ENCODE assay signal across 8 cellular contexts in genomic region chr5:133967715-133968056, GRCh38. TPM values are rescaled to one million over a fixed set of nuclear protein-coding genes. Genes with fewer than 3 reads are reported as not detected.
DNase-seq lines count a peak whose midpoint lies in the region; ATAC-seq and TF ChIP-seq lines count a peak whose summit lies in the region.

No MANE protein-coding gene starts in this region.

- H3K23me2 ChIP-seq in H9 (ENCODE audit: insufficient read length, low read depth, low read length, poor library complexity, severe bottlenecking): peaks cover 7% of the 10 kb centered on the region

- H3K36me3 ChIP-seq in esophagus squamous epithelium: peaks cover 0 to 31% (median 0%) of the 10 kb centered on the region in 3 donors

- no peak overlapping the region for H2BK12ac ChIP-seq in H9 (ENCODE audit: insufficient read length, low read depth, low read length)

- H3K27me3 ChIP-seq in H9 (ENCODE audit: insufficient read depth, low read length) (no peaks in the 10 kb centered on the region), esophagus squamous epithelium (no peaks in the 10 kb centered on the region)

- no peak for TF ChIP-seq POLR2A in esophagus squamous epithelium (IDR thresholded peaks at IDR 0.05)

- no peaks in the 10 kb centered on the region for H3K79me1 ChIP-seq in H9 (ENCODE audit: insufficient read depth, low read depth, low read length, poor library complexity, severe bottlenecking)

- H3K27ac ChIP-seq in H9 (ENCODE audit: insufficient read length, low read depth, low read length) (no peak overlapping the region), esophagus squamous epithelium (peak overlapping the region; percentile 89 to 93 (median 92))

- H4K8ac ChIP-seq in H9 (replicated peaks; ENCODE audit: insufficient read length, low read depth, low read length): no peak overlapping the region

- TF ChIP-seq CTCF in H9 (conservative IDR thresholded peaks at IDR 0.05): no peak
- TF ChIP-seq CTCF in esophagus squamous epithelium (IDR thresholded peaks at IDR 0.05): no peak
- no peak for TF ChIP-seq CTCF in nephron progenitor cell (IDR thresholded peaks at IDR 0.05)

- H3T11ph ChIP-seq in H9 (ENCODE audit: low read length): no peak overlapping the region

- H3K18ac ChIP-seq in H9 (ENCODE audit: insufficient read length, low read depth, low read length): no peak overlapping the region

- H2AK5ac ChIP-seq in H9 (ENCODE audit: insufficient read length, low read length): no peak overlapping the region

- DNase-seq in H9 (no peak), SW480 (ENCODE audit: low spot score) (peak; percentile 40), esophagus squamous epithelium (lab: John Stamatoyannopoulos, UW) (no peak), nephron progenitor cell (no peak), activated gamma-delta T cell treated with Interleukin-2 at 50 U/mL for 16 hours (no peak), UCSD-AML1 (lab: John Stamatoyannopoulos, UW; ENCODE audit: unreplicated experiment) (no peak), NCI-H1417 treated with DMSO at 0.1 percent for 48 hours (lab: John Stamatoyannopoulos, UW) (no peak)

- H3K27me3 Mint-ChIP-seq in H9 (ENCODE audit: low read depth) (no peaks in the 10 kb centered on the region; the same call in 1 of the 2 replicates), nephron progenitor cell (ENCODE audit: low read depth, poor library complexity) (no peaks in the 10 kb centered on the region)

- H3K4me3 Mint-ChIP-seq in H9: peak overlapping the region; percentile 99
- H3K4me3 Mint-ChIP-seq in nephron progenitor cell: peak overlapping the region; percentile 98

- peak overlapping the region; percentile 72 to 92 (median 88) for H3K4me3 ChIP-seq in esophagus squamous epithelium

- WGBS in H9 (ENCODE audit: extremely low coverage, insufficient read length, low lambda C conversion rate): no CpG with 5 or more reads among the region's 6 CpGs
- 1% methylated on average over 6 of the region's 6 CpGs for WGBS in esophagus squamous epithelium, 2 donors

- peak overlapping the region; percentile 96 for H3K4me2 ChIP-seq in H9 (ENCODE audit: insufficient read depth, insufficient read length, low read length)

- H2BK5ac ChIP-seq in H9 (ENCODE audit: insufficient read length, low read length): no peak overlapping the region

- H3K79me2 ChIP-seq in H9 (ENCODE audit: insufficient read depth, low read length): peaks cover 3% of the 10 kb centered on the region; the same call in 1 of the 2 replicates

- no peak overlapping the region for H4K5ac ChIP-seq in H9 (ENCODE audit: insufficient read length, low read depth, low read length)

- H2AFZ ChIP-seq in H9 (ENCODE audit: low read length): no peak overlapping the region

- H3K9ac ChIP-seq in H9 (ENCODE audit: extremely low read depth, insufficient read length, low read length): peak overlapping the region; percentile 74

- H2BK20ac ChIP-seq in H9 (ENCODE audit: low read depth, low read length, poor library complexity, severe bottlenecking): no peak overlapping the region

- H2BK120ac ChIP-seq in H9 (ENCODE audit: low read depth, low read length, poor library complexity, severe bottlenecking): no peak overlapping the region

- H2BK15ac ChIP-seq in H9 (ENCODE audit: low read depth, low read length): no peak overlapping the region

- no peak overlapping the region for H3K23ac ChIP-seq in H9 (ENCODE audit: insufficient read length, low read depth, low read length)

- H3K9me3 Mint-ChIP-seq in H9 (no peaks in the 10 kb centered on the region), nephron progenitor cell (peaks cover 15% of the 10 kb centered on the region)

- intact Hi-C loops in esophagus squamous epithelium (cut with DNase I): no loop called here

- ATAC-seq in HG03342 (IDR thresholded peaks at IDR 0.05; ENCODE audit: unreplicated experiment): no peak

- H3K4me1 Mint-ChIP-seq in H9 (peaks cover 10 to 11% of the 10 kb centered on the region in 2 experiments), nephron progenitor cell (peaks cover 47% of the 10 kb centered on the region)

- H3K4me1 ChIP-seq in H9 (ENCODE audit: insufficient read depth, low read length): no peaks in the 10 kb centered on the region
- H3K4me1 ChIP-seq in esophagus squamous epithelium: peaks cover 11 to 36% (median 13%) of the 10 kb centered on the region in 3 donors

- H3K14ac ChIP-seq in H9 (ENCODE audit: insufficient read depth, low read length): peak overlapping the region; percentile 91

- no peak overlapping the region for H3K4ac ChIP-seq in H9 (ENCODE audit: low read depth, low read length)

- H3K27ac Mint-ChIP-seq in H9 (peak overlapping the region; percentile 95 to 99 (median 99)), nephron progenitor cell (peak overlapping the region; percentile 98)

- H3K56ac ChIP-seq in H9 (ENCODE audit: insufficient read length, low read depth, low read length): no peak overlapping the region

- no peaks in the 10 kb centered on the region for H4K20me1 ChIP-seq in H9 (ENCODE audit: control insufficient read depth, insufficient read depth, insufficient read length)

- H3K9me3 ChIP-seq in H9 (ENCODE audit: control insufficient read depth, low read depth, low read length) (no peaks in the 10 kb centered on the region), esophagus squamous epithelium (no peaks in the 10 kb centered on the region)

- H3K36me3 Mint-ChIP-seq in H9 (ENCODE audit: insufficient read depth in 1 of 3, low read depth in 3 of 3) (peaks cover 1 to 15% (median 15%) of the 10 kb centered on the region in 3 experiments; a peak in 5 of 7 replicates), nephron progenitor cell (ENCODE audit: low read depth) (peaks cover 35% of the 10 kb centered on the region)

- no peak overlapping the region for H4K91ac ChIP-seq in H9 (ENCODE audit: insufficient read length, low read depth, low read length)

RNA-seq across cellular contexts. Expression of gene C5orf15, which starts 0.7 kb away (rescaled TPM):
- 32.7 and 33.4 TPM in 2 replicates for total RNA-seq in H9 (2021)
- total RNA-seq in esophagus squamous epithelium: 10 to 100 TPM; 16.5 to 38.0 (median 22.0) TPM

RNA-seq across cellular contexts. Expression of gene VDAC1, which starts 37.1 kb away (rescaled TPM):
- total RNA-seq in H9 (2021) (206 and 208 TPM in 2 replicates), esophagus squamous epithelium (100 to 1,000 TPM; 151 to 220 (median 188) TPM)
